In genomic region chr17:49218941-49219913, GRCh38 we compare ENCODE assay signal across 9 cellular contexts. TPM values are rescaled to one million over a fixed set of nuclear protein-coding genes. Genes with fewer than 3 reads are reported as not detected.
DNase-seq lines count a peak whose midpoint lies in the region; ATAC-seq, FAIRE-seq and TF ChIP-seq lines count a peak whose summit lies in the region.
"Had no signal": no experiment of that assay in that cellular context is flagged by ENCODE, and none has a peak within 500 bp of the region (broad histone marks: within the 10 kb centered on the region; RNA-seq: fewer than 3 reads in every experiment).

No MANE protein-coding gene starts in this region.

- H3K27ac Mint-ChIP-seq in activated B cell treated with CpG ODN at 0.5 μM for 24 hours, result peak overlapping the region; percentile 94

- TF ChIP-seq POLR2A in H54 (IDR thresholded peaks at IDR 0.05; ENCODE audit: low read depth, low read length), result no peak

- no peaks in the 10 kb centered on the region for H3K79me2 ChIP-seq in smooth muscle cell (ENCODE audit: low read depth)

- CTCF ChIA-PET in activated B cell treated with CpG ODN at 0.5 μM for 24 hours (lab: Charles Lee), result interaction anchor here (1.3 to 7.7 kb wide), 3 partner anchors 8 to 39 kb away, joined by 5 to 41 read pairs (median 8); no protein-coding TSS in a partner anchor

- no peaks in the 10 kb centered on the region for H3K9me3 Mint-ChIP-seq in activated B cell treated with CpG ODN at 0.5 μM for 24 hours

- H4K20me1 ChIP-seq in smooth muscle cell (ENCODE audit: low read depth), result no peaks in the 10 kb centered on the region

- H3K36me3 ChIP-seq in right atrium auricular region, result no peaks in the 10 kb centered on the region
- no peaks in the 10 kb centered on the region for H3K36me3 ChIP-seq in left ventricle myocardium inferior
- no peaks in the 10 kb centered on the region for H3K36me3 ChIP-seq in smooth muscle cell (ENCODE audit: low read depth)

- H2AFZ ChIP-seq in smooth muscle cell (ENCODE audit: low read depth), result no peak overlapping the region

- H3K9ac ChIP-seq in smooth muscle cell (ENCODE audit: low read depth), result no peak overlapping the region

- DNase-seq in Right ventricle myocardium inferior (ENCODE audit: missing footprints), result no peak
- no peak for DNase-seq in right atrium auricular region (ENCODE audit: low spot score)
- DNase-seq in activated B cell treated with CpG ODN at 0.5 μM for 24 hours, result peak; percentile 44
- DNase-seq in left ventricle myocardium inferior, result peak; percentile 27
- no peak for DNase-seq in smooth muscle cell (lab: John Stamatoyannopoulos, UW; ENCODE audit: unreplicated experiment)
- no peak for DNase-seq in OCI-M2 (lab: John Stamatoyannopoulos, UW; ENCODE audit: unreplicated experiment)
- no peak for DNase-seq in H54 (ENCODE audit: insufficient read length, low spot score)

- 95% methylated on average over 18 of the region's 37 CpGs for WGBS in smooth muscle cell (ENCODE audit: low lambda C conversion rate)

- peak in 1 of 2 donors; percentile 29 for TF ChIP-seq CTCF in right atrium auricular region (IDR thresholded peaks at IDR 0.05)
- TF ChIP-seq CTCF in activated B cell treated with CpG ODN at 0.5 μM for 24 hours (IDR thresholded peaks at IDR 0.05), result no peak
- TF ChIP-seq CTCF in left ventricle myocardium inferior (IDR thresholded peaks at IDR 0.05; ENCODE audit: borderline replicate concordance), result no peak
- TF ChIP-seq CTCF in smooth muscle cell (IDR thresholded peaks at IDR 0.05; ENCODE audit: borderline replicate concordance, insufficient read depth, poor library complexity, severe bottlenecking), result no peak

- POLR2A ChIA-PET in activated B cell treated with CpG ODN at 0.5 μM for 24 hours (lab: Charles Lee), result interaction anchor here (0.6 to 12.3 kb wide), 8 partner anchors 8 to 929 kb away, joined by 3 to 259 read pairs (median 4); partner anchors contain the start of genes ABI3 and GNGT2

- H3K4me3 ChIP-seq in right atrium auricular region (no peak overlapping the region), left ventricle myocardium inferior (no peak overlapping the region), smooth muscle cell (no peak overlapping the region)

- peaks cover 11% of the 10 kb centered on the region for H3K36me3 Mint-ChIP-seq in activated B cell treated with CpG ODN at 0.5 μM for 24 hours (ENCODE audit: low read depth)

- peaks cover 4% of the 10 kb centered on the region for H3K27me3 Mint-ChIP-seq in activated B cell treated with CpG ODN at 0.5 μM for 24 hours

- intact Hi-C loops in Right ventricle myocardium inferior (cut with DNase I), result no loop called here
- intact Hi-C loops in activated B cell treated with CpG ODN at 0.5 μM for 24 hours (cut with micrococcal nuclease), result loop anchor here (1.0 to 10.0 kb wide), 4 partner anchors 9 to 384 kb away; partner anchors contain the start of genes ABI3, CALCOCO2, GNGT2 and PHOSPHO1
- intact Hi-C loops in left ventricle myocardium inferior (cut with micrococcal nuclease), result no loop called here

- peaks cover 0 to 51% of the 10 kb centered on the region in 2 donors for H3K4me1 ChIP-seq in right atrium auricular region
- H3K4me1 ChIP-seq in left ventricle myocardium inferior, result peaks cover 65% of the 10 kb centered on the region
- H3K4me1 ChIP-seq in smooth muscle cell (ENCODE audit: low read depth), result peaks cover 6% of the 10 kb centered on the region

- no peak for FAIRE-seq in H54 (lab: Jason Lieb, UNC)

- H3K9me3 ChIP-seq in right atrium auricular region, result no peaks in the 10 kb centered on the region
- no peaks in the 10 kb centered on the region for H3K9me3 ChIP-seq in left ventricle myocardium inferior (replicated peaks)
- H3K9me3 ChIP-seq in smooth muscle cell (replicated peaks; ENCODE audit: low read depth), result no peaks in the 10 kb centered on the region

- peak; percentile 32 for ATAC-seq in Right ventricle myocardium inferior
- peak; percentile 82 for ATAC-seq in activated B cell treated with CpG ODN at 0.5 μM for 24 hours (ENCODE audit: low read depth)
- ATAC-seq in HG03378 (IDR thresholded peaks at IDR 0.05; ENCODE audit: unreplicated experiment), result no peak

- no peak overlapping the region for H3K4me2 ChIP-seq in smooth muscle cell

- H3K27ac ChIP-seq in right atrium auricular region, result no peak overlapping the region
- H3K27ac ChIP-seq in left ventricle myocardium inferior (replicated peaks), result peak overlapping the region; percentile 90
- no peak overlapping the region for H3K27ac ChIP-seq in smooth muscle cell (ENCODE audit: low read depth)

- H3F3A ChIP-seq in smooth muscle cell (ENCODE audit: low read depth), result no peaks in the 10 kb centered on the region

- peaks cover 68% of the 10 kb centered on the region for H3K4me1 Mint-ChIP-seq in activated B cell treated with CpG ODN at 0.5 μM for 24 hours

- H3K27me3 ChIP-seq in right atrium auricular region (no peaks in the 10 kb centered on the region), left ventricle myocardium inferior (ENCODE audit: low read depth) (peaks cover 66% of the 10 kb centered on the region), smooth muscle cell (ENCODE audit: low read depth) (peaks cover 18% of the 10 kb centered on the region)

- H3K4me3 Mint-ChIP-seq in activated B cell treated with CpG ODN at 0.5 μM for 24 hours, result peak overlapping the region; percentile 69

RNA-seq across cellular contexts. Expression of gene ABI3, which starts 8.7 kb away (rescaled TPM):
- total RNA-seq in Right ventricle myocardium inferior, result 6.3 TPM
- total RNA-seq in right atrium auricular region, result 1 to 10 TPM; 6.7 to 8.2 TPM
- 6.5 and 9.7 TPM in 2 replicates for total RNA-seq in activated B cell treated with CpG ODN at 0.5 μM for 24 hours
- 4.9 TPM for total RNA-seq in left ventricle myocardium inferior
- total RNA-seq in smooth muscle cell, result 0.22 and 1.9 TPM in 2 replicates
- 0.67 and 1.7 TPM in 2 replicates for polyA plus RNA-seq in smooth muscle cell

RNA-seq across cellular contexts. Expression of gene GNGT2, which starts 8.9 kb away (rescaled TPM):
- 2.5 TPM for total RNA-seq in Right ventricle myocardium inferior
- 1 to 10 TPM in 1 of 2 donors, under 1 TPM in 1; 0.90 to 1.4 TPM for total RNA-seq in right atrium auricular region
- 8.1 and 9.8 TPM in 2 replicates for total RNA-seq in activated B cell treated with CpG ODN at 0.5 μM for 24 hours
- 2.2 TPM for total RNA-seq in left ventricle myocardium inferior
- 0.81 TPM in 1 of 2 replicates, not detected in the other for total RNA-seq in smooth muscle cell
- 0.44 and 0.75 TPM in 2 replicates for polyA plus RNA-seq in smooth muscle cell

RNA-seq across cellular contexts. Expression of gene PHOSPHO1, which starts 11.4 kb away (rescaled TPM):
- total RNA-seq in Right ventricle myocardium inferior (0.78 TPM), right atrium auricular region (1 to 10 TPM in 1 of 2 donors, under 1 TPM in 1; 0.56 to 2.2 TPM), activated B cell treated with CpG ODN at 0.5 μM for 24 hours (0.59 TPM in 1 of 2 replicates, not detected in the other), left ventricle myocardium inferior (0.52 TPM), smooth muscle cell (3.0 and 4.1 TPM in 2 replicates)
- 4.2 and 8.7 TPM in 2 replicates for polyA plus RNA-seq in smooth muscle cell
- total RNA-seq: activated CD8-positive, alpha-beta memory T cell treated with anti-CD3 and anti-CD28 coated beads for 36 hours had no signal

Comparison
In these comparisons a context has a peak if more than half of its experiments do, and no peak if none do; other contexts are left out.
1. DNase-seq: peak in activated B cell treated with CpG ODN at 0.5 μM for 24 hours (single experiment) and left ventricle myocardium inferior (single experiment); none in Right ventricle myocardium inferior (single experiment), right atrium auricular region (single experiment), smooth muscle cell (single experiment), OCI-M2 (single experiment) and H54 (single experiment).